ENCODE assay signal across 8 cellular contexts in the genomic region with DNA sequence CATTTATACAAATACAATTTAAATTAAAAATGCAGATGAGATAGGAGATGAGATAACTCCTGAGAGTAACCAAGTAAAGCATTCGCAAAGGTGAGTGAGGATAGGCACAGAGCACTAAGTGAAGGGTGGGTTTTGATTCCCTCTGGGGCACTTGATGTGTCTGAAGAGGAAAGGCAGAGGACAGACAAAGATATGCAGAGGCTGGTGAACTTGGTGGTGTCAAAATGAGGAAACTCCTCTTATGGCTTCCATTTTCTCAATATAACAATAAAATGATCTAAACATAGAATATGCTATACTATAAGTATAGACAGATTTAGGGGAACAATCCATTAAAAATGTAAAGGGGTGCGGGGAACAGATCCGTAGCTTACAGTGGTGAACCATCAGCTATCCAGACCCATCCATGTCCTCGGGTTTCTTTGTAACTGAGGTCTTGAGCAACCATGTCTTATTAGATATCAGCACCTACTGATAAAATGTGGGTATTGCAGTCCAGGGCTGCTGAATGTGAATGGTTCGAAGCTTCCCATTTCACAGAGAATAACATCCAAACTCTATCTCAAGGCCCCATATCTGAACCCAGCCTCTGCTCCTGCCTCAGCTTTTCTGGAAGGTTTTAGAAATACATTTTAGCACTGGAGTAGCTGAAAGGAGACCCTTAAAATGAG.
DNase-seq lines count a peak whose midpoint lies in the region; ATAC-seq, FAIRE-seq and TF ChIP-seq lines count a peak whose summit lies in the region.

No MANE protein-coding gene starts in this region.

- intact Hi-C loops in left cardiac atrium (cut with DNase I) (loop anchor here in 1 of 2 donors (5.0 kb wide), 1 partner anchor 223 kb away; no protein-coding TSS in a partner anchor), testis (cut with DNase I; ENCODE audit: low total_unique reads) (no loop called here)

- peak; percentile 95 for ATAC-seq in GM19463 (IDR thresholded peaks at IDR 0.05; ENCODE audit: unreplicated experiment)
- peak; percentile 89 for ATAC-seq in HG03280 (IDR thresholded peaks at IDR 0.05; ENCODE audit: unreplicated experiment)
- peak; percentile 41 to 54 for ATAC-seq in left cardiac atrium

- no peaks in the 10 kb centered on the region for H3K27me3 ChIP-seq in testis

- H3K4me3 ChIP-seq in testis: no peak overlapping the region

- FAIRE-seq in RCC 7860 (lab: Jason Lieb, UNC): no peak

- TF ChIP-seq POLR2A in testis (IDR thresholded peaks at IDR 0.05): no peak

- WGBS in testis, 2 donors: 75 to 81% methylated on average over 5 of the region's 5 CpGs

- peak in 1 of 3 experiments; percentile 43 for TF ChIP-seq CTCF in testis (IDR thresholded peaks at IDR 0.05)

- H3K36me3 ChIP-seq in testis (ENCODE audit: low read depth, missing control alignments): no peaks in the 10 kb centered on the region

- no peaks in the 10 kb centered on the region for H3K9me3 ChIP-seq in testis

- no peaks in the 10 kb centered on the region for H3K4me1 ChIP-seq in testis

- DNase-seq in ELF-1 (ENCODE audit: low read depth, low spot score): peak; percentile 4
- DNase-seq in RCC 7860 (ENCODE audit: low spot score): peak; percentile 8
- no peak for DNase-seq in left cardiac atrium
- no peak for DNase-seq in testis
- DNase-seq in GM03348 (ENCODE audit: low spot score): no peak
- no peak for DNase-seq in DMS153 treated with DMSO at 0.1 percent for 48 hours (lab: John Stamatoyannopoulos, UW; ENCODE audit: unreplicated experiment)

- no peak overlapping the region for H3K27ac ChIP-seq in testis

Comparison
In these comparisons a context has a peak if more than half of its experiments do, and no peak if none do; other contexts are left out.
1. DNase-seq: peak in ELF-1 (single experiment) and RCC 7860 (single experiment); none in left cardiac atrium (single experiment), testis (single experiment), GM03348 (single experiment) and DMS153 treated with DMSO at 0.1 percent for 48 hours (single experiment).
2. Peak in every context shown above with its lines, with median percentiles within 50 percentile points of each other: ATAC-seq.